Comparison of ENCODE assay signal across 1 cellular context in the genomic region with DNA sequence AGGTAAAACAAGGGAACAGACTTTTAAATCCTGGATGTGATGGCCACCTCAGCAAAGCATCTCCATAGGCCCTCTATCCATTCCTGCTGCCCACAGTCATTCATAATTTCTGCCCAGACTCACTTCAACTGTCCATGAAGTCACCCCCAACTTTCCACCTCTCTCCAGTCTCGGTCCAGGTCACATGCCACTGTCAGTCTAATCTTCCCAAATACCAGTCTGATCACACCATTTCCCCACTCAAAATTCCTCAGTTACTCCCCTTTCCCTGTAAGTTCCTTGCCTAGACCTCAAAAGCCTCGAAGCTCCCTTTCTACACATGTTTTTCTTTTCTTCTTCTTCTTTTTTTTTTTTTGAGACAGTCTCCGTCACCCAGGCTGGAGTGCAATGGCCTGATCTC.
TF ChIP-seq lines count a peak whose summit lies in the region.

No MANE protein-coding gene starts in this region.

TF ChIP-seq in IMR-90, 13 proteins besides CTCF, POLR2A, EP300 and RAD21:
- TF ChIP-seq MAZ (IDR thresholded peaks at IDR 0.05; ENCODE audit: borderline replicate concordance, low read depth, low read length) (no peak), RCOR1 (IDR thresholded peaks at IDR 0.05; ENCODE audit: insufficient replicate concordance, low read length) (no peak), BHLHE40 (IDR thresholded peaks at IDR 0.05; ENCODE audit: low read depth, low read length) (no peak), RFX5 (IDR thresholded peaks at IDR 0.05; ENCODE audit: low read depth, low read length) (no peak), NFE2L2 (IDR thresholded peaks at IDR 0.05; ENCODE audit: low read depth, low read length) (no peak)
